In genomic region chr18:52174220-52174619, GRCh38 we compare ENCODE assay signal across 36 cellular contexts.
"Had no signal": no experiment of that assay in that cellular context is flagged by ENCODE, and none has a peak within 500 bp of the region (broad histone marks: within the 10 kb centered on the region; RNA-seq: fewer than 3 reads in every experiment).

No MANE protein-coding gene starts in this region.

- H3K27me3 ChIP-seq: MG63 had no signal

- DNase-seq: Kasumi-1, MG63, MM.1S, MV-4-11, NCI-H1048, NCI-H1092, NCI-H1092 treated with DMSO at 0.1 percent for 48 hours, NCI-H1105, NCI-H1105 treated with DMSO at 0.1 percent for 48 hours, NCI-H1417, NCI-H1417 treated with DMSO at 0.1 percent for 48 hours, NCI-H1436, NCI-H1436 treated with DMSO at 0.1 percent for 48 hours, NCI-H146, NCI-H1694, NCI-H1694 treated with DMSO at 0.1 percent for 48 hours, NCI-H187, NCI-H187 treated with DMSO at 0.1 percent for 48 hours, NCI-H1930, NCI-H2029, NCI-H2029 treated with DMSO at 0.1 percent for 48 hours, NCI-H2081, NCI-H2081 treated with DMSO at 0.1 percent for 48 hours, NCI-H2107, NCI-H2171, NCI-H2171 treated with DMSO at 0.1 percent for 48 hours, NCI-H2227 treated with DMSO at 0.1 percent for 48 hours, NCI-H226, NCI-H345, NCI-H446, NCI-H446 treated with DMSO at 0.1 percent for 48 hours, NCI-H510A, NCI-H510A treated with DMSO at 0.1 percent for 48 hours, NCI-H524, NCI-H524 treated with DMSO at 0.1 percent for 48 hours, NCI-H526 had no signal

- H3K9me3 ChIP-seq: MG63 had no signal

- H3K4me3 ChIP-seq: MG63 had no signal

- H3K36me3 ChIP-seq: MG63 had no signal
